10 cellular contexts compared by ENCODE assay signal in genomic region chr5:109865636-109866035, GRCh38.
DNase-seq lines count a peak whose midpoint lies in the region; ATAC-seq and TF ChIP-seq lines count a peak whose summit lies in the region.
"Had no signal": no experiment of that assay in that cellular context is flagged by ENCODE, and none has a peak within 500 bp of the region (broad histone marks: within the 10 kb centered on the region; RNA-seq: fewer than 3 reads in every experiment).

No MANE protein-coding gene starts in this region.

- H3K79me2 ChIP-seq in mammary epithelial cell (ENCODE audit: insufficient read depth, low read length) (no peaks in the 10 kb centered on the region), OCI-LY7 (ENCODE audit: insufficient read depth, low read depth, low read length) (no peaks in the 10 kb centered on the region)

- H3K36me3 Mint-ChIP-seq in natural killer cell treated with Interleukin-12 subunit alpha and Interleukin-12 subunit beta and Interleukin-15 and Interleukin-18, amount 100 ng/mL, for 72 hours = peaks cover 11% of the 10 kb centered on the region

- peaks cover 21 to 32% of the 10 kb centered on the region in 2 donors for H3K4me1 Mint-ChIP-seq in natural killer cell treated with Interleukin-12 subunit alpha and Interleukin-12 subunit beta and Interleukin-15 and Interleukin-18, amount 100 ng/mL, for 72 hours (ENCODE audit: low read depth in 2 of 2)

- in situ Hi-C loops in mammary epithelial cell (cut with MboI; ENCODE audit: low sequenced_read_pairs in 2 of 2) = no loop called here

- H3K4me2 ChIP-seq in mammary epithelial cell (ENCODE audit: insufficient read depth, low read depth, low read length) = no peak overlapping the region
- H3K4me2 ChIP-seq in OCI-LY7 (ENCODE audit: low read length) = no peak overlapping the region

- 71% methylated on average over 2 of the region's 2 CpGs for WGBS in mammary epithelial cell (ENCODE audit: low coverage, missing lambda C conversion rate)
- 30 to 42% (median 37%) methylated on average over 2 of the region's 2 CpGs for WGBS in ovary, 3 donors

- dilution Hi-C loops in mammary epithelial cell (cut with HindIII; ENCODE audit: low sequenced_read_pairs) = no loop called here

- H3K27me3 ChIP-seq in mammary epithelial cell (ENCODE audit: insufficient read depth, low read length) = no peaks in the 10 kb centered on the region
- H3K27me3 ChIP-seq in ovary = no peaks in the 10 kb centered on the region
- H3K27me3 ChIP-seq: tibial nerve had no signal

- H2AFZ ChIP-seq in mammary epithelial cell (ENCODE audit: low read depth, low read length) (no peak overlapping the region), OCI-LY7 (ENCODE audit: low read length) (no peak overlapping the region)

- intact Hi-C loops in mammary epithelial cell (cut with micrococcal nuclease) = no loop called here
- intact Hi-C loops in ovary (cut with DNase I) = no loop called here
- intact Hi-C loops in OCI-LY7 (cut with micrococcal nuclease; ENCODE audit: unreplicated experiment) = no loop called here

- H3K4me1 ChIP-seq in mammary epithelial cell (ENCODE audit: insufficient read depth, low read length) (no peaks in the 10 kb centered on the region), ovary (ENCODE audit: insufficient read depth) (no peaks in the 10 kb centered on the region), OCI-LY7 (ENCODE audit: insufficient read depth, low read length, poor library complexity, severe bottlenecking) (no peaks in the 10 kb centered on the region)
- H3K4me1 ChIP-seq: tibial nerve had no signal

- peak; percentile 58 for ATAC-seq in GM18861 (IDR thresholded peaks at IDR 0.05; ENCODE audit: unreplicated experiment)
- no peak for ATAC-seq in GM18907 (IDR thresholded peaks at IDR 0.05; ENCODE audit: unreplicated experiment)
- no peak for ATAC-seq in natural killer cell treated with Interleukin-12 subunit alpha and Interleukin-12 subunit beta and Interleukin-15 and Interleukin-18, amount 100 ng/mL, for 72 hours

- no peak overlapping the region for H3K9ac ChIP-seq in mammary epithelial cell (ENCODE audit: insufficient read depth, low read length)

- H3K9me3 ChIP-seq in mammary epithelial cell (replicated peaks; ENCODE audit: insufficient read depth, low read length) (no peaks in the 10 kb centered on the region), ovary (no peaks in the 10 kb centered on the region), OCI-LY7 (ENCODE audit: low read length) (no peaks in the 10 kb centered on the region)
- H3K9me3 ChIP-seq: tibial nerve had no signal

- H3K9me2 ChIP-seq in OCI-LY7 (ENCODE audit: insufficient read depth, low read length) = no peaks in the 10 kb centered on the region

- H3K27ac ChIP-seq in mammary epithelial cell (ENCODE audit: insufficient read depth, low read depth, low read length) (no peak overlapping the region), ovary (no peak overlapping the region), OCI-LY7 (ENCODE audit: low read depth, low read length, poor library complexity, severe bottlenecking) (no peak overlapping the region)
- H3K27ac ChIP-seq: tibial nerve had no signal

- no peak for TF ChIP-seq EP300 in ovary (IDR thresholded peaks at IDR 0.05)

- no peak overlapping the region for H3K4me3 Mint-ChIP-seq in natural killer cell treated with Interleukin-12 subunit alpha and Interleukin-12 subunit beta and Interleukin-15 and Interleukin-18, amount 100 ng/mL, for 72 hours

- H3K27ac Mint-ChIP-seq in natural killer cell treated with Interleukin-12 subunit alpha and Interleukin-12 subunit beta and Interleukin-15 and Interleukin-18, amount 100 ng/mL, for 72 hours = no peak overlapping the region

- H4K20me1 ChIP-seq in mammary epithelial cell (ENCODE audit: insufficient read depth, low read length) (no peaks in the 10 kb centered on the region), OCI-LY7 (ENCODE audit: insufficient read depth, low read length) (no peaks in the 10 kb centered on the region)

- no peaks in the 10 kb centered on the region for H3K27me3 Mint-ChIP-seq in natural killer cell treated with Interleukin-12 subunit alpha and Interleukin-12 subunit beta and Interleukin-15 and Interleukin-18, amount 100 ng/mL, for 72 hours

- H3K36me3 ChIP-seq in mammary epithelial cell (ENCODE audit: insufficient read depth, low read length) (no peaks in the 10 kb centered on the region), ovary (no peaks in the 10 kb centered on the region), OCI-LY7 (ENCODE audit: insufficient read depth, low read length) (peaks cover 48% of the 10 kb centered on the region)

- no TSS peak for BruUV-seq in mammary epithelial cell (replicated peaks; lab: Mats Ljungman, UMichigan)
- BruUV-seq in OCI-LY7 (replicated peaks; lab: Mats Ljungman, UMichigan) = no TSS peak

- no peak for TF ChIP-seq POLR2A in ovary (IDR thresholded peaks at IDR 0.05)

- POLR2A ChIA-PET in OCI-LY7 (lab: Charles Lee) = interaction anchor here (1.0 kb wide), 1 partner anchor 25 kb away, joined by 3 read pairs; no protein-coding TSS in a partner anchor

- H3K4me3 ChIP-seq in mammary epithelial cell (replicated peaks in 1 of 3; ENCODE audit: insufficient read depth in 1 of 3, low read depth in 2 of 3, low read length in 3 of 3) = no peak overlapping the region
- no peak overlapping the region for H3K4me3 ChIP-seq in ovary
- H3K4me3 ChIP-seq in OCI-LY7 (ENCODE audit: low read depth, low read length, poor library complexity, severe bottlenecking) = no peak overlapping the region
- H3K4me3 ChIP-seq: lung, tibial nerve had no signal

- CTCF ChIA-PET in mammary epithelial cell (lab: Charles Lee; ENCODE audit: low non-redundant PET) = no interaction called here
- CTCF ChIA-PET in OCI-LY7 (lab: Charles Lee; ENCODE audit: unreplicated experiment) = no interaction called here

- no peaks in the 10 kb centered on the region for H3K9me3 Mint-ChIP-seq in natural killer cell treated with Interleukin-12 subunit alpha and Interleukin-12 subunit beta and Interleukin-15 and Interleukin-18, amount 100 ng/mL, for 72 hours

- DNase-seq in NCI-H1048 (lab: John Stamatoyannopoulos, UW) (peak; percentile 61), mammary epithelial cell (peak; percentile 70), ovary (peak in 3 of 5 donors; percentile 15 to 29 (median 18)), OCI-LY7 (ENCODE audit: low spot score) (no peak), MV-4-11 (lab: John Stamatoyannopoulos, UW) (no peak)
- DNase-seq in natural killer cell treated with Interleukin-12 subunit alpha and Interleukin-12 subunit beta and Interleukin-15 and Interleukin-18, amount 100 ng/mL, for 72 hours (ENCODE audit: low spot score) = no peak

- TF ChIP-seq CTCF in mammary epithelial cell (conservative IDR thresholded peaks at IDR 0.05 in 1 of 2, IDR thresholded peaks at IDR 0.05 in 1 of 2; ENCODE audit: extremely low read depth in 1 of 2, insufficient read depth in 1 of 2, low read depth in 1 of 2, low read length in 2 of 2) (no peak), ovary (IDR thresholded peaks at IDR 0.05) (no peak), OCI-LY7 (conservative IDR thresholded peaks at IDR 0.05; ENCODE audit: low read length) (no peak)

Comparison
In these comparisons a context has a peak if more than half of its experiments do, and no peak if none do; other contexts are left out.
1. DNase-seq: peak in NCI-H1048 (single experiment), mammary epithelial cell (single experiment) and ovary (3 of 5); none in OCI-LY7 (single experiment), MV-4-11 (single experiment) and natural killer cell treated with Interleukin-12 subunit alpha and Interleukin-12 subunit beta and Interleukin-15 and Interleukin-18, amount 100 ng/mL, for 72 hours (single experiment).